ENCODE assay signal across 8 cellular contexts in the genomic region with DNA sequence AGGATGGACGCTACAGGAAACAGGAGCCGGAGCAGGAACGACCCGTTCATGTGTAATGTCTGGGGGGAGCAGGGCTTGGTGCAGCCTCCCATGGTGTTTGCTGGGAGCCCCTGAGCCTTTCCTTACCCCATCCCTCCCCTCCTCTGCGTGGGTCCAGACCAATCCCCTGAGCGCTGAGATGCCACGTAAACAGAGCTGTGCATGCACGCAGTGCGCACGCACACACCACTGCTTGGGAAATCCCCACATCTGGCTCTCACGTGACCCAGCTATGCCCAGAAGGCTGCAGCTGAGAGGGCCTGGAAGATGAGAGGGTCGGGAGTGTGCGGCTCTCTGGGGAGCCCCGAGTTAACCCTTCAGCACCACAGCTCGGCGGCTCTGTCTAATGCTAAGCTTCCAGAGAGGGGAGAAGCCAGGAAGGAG.
DNase-seq lines count a peak whose midpoint lies in the region; ATAC-seq lines count a peak whose summit lies in the region.

No MANE protein-coding gene starts in this region.

- peaks cover 21 to 22% (median 21%) of the 10 kb centered on the region in 3 donors for H3K4me1 Mint-ChIP-seq in IgD-negative memory B cell
- H3K4me1 Mint-ChIP-seq in activated CD8-positive, alpha-beta T cell treated with anti-CD3 and anti-CD28 coated beads, Interleukin-2, amount 10 ng/mL, durations not matched to agents 7 days and 5 days (ENCODE audit: low read depth), result peaks cover 13% of the 10 kb centered on the region
- H3K4me1 Mint-ChIP-seq in effector memory CD8-positive, alpha-beta T cell (ENCODE audit: low read depth in 2 of 2), result peaks cover 6 to 10% of the 10 kb centered on the region in 2 donors

- H3K4me2 ChIP-seq in BLaER1, result peak overlapping the region; percentile 91

- CTCF ChIA-PET in activated CD8-positive, alpha-beta T cell treated with anti-CD3 and anti-CD28 coated beads, Interleukin-2, amount 10 ng/mL, durations not matched to agents 7 days and 5 days (lab: Charles Lee), result interaction anchor here (0.9 to 1.8 kb wide), 6 partner anchors 9 to 85 kb away, joined by 3 to 10 read pairs (median 5); no protein-coding TSS in a partner anchor

- POLR2A ChIA-PET in activated CD8-positive, alpha-beta T cell treated with anti-CD3 and anti-CD28 coated beads, Interleukin-2, amount 10 ng/mL, durations not matched to agents 7 days and 5 days (lab: Charles Lee), result interaction anchor here (0.5 to 1.5 kb wide), 6 partner anchors 8 to 179 kb away, joined by 3 to 5 read pairs (median 3); no protein-coding TSS in a partner anchor

- H3K27me3 ChIP-seq in BLaER1, result no peaks in the 10 kb centered on the region

- peak overlapping the region; percentile 64 for H3K4me3 ChIP-seq in BLaER1

- H3K27ac ChIP-seq in BLaER1, result peak overlapping the region; percentile 82

- H3K36me3 Mint-ChIP-seq in IgD-negative memory B cell, result peaks cover 2% of the 10 kb centered on the region
- no peaks in the 10 kb centered on the region for H3K36me3 Mint-ChIP-seq in activated CD8-positive, alpha-beta T cell treated with anti-CD3 and anti-CD28 coated beads, Interleukin-2, amount 10 ng/mL, durations not matched to agents 7 days and 5 days (ENCODE audit: low read depth)
- no peaks in the 10 kb centered on the region for H3K36me3 Mint-ChIP-seq in effector memory CD8-positive, alpha-beta T cell (ENCODE audit: insufficient read depth)

- peak overlapping the region; percentile 63 to 95 (median 82) for H3K4me3 Mint-ChIP-seq in IgD-negative memory B cell
- H3K4me3 Mint-ChIP-seq in activated CD8-positive, alpha-beta T cell treated with anti-CD3 and anti-CD28 coated beads, Interleukin-2, amount 10 ng/mL, durations not matched to agents 7 days and 5 days, result peak overlapping the region; percentile 75
- peak overlapping the region; percentile 72 for H3K4me3 Mint-ChIP-seq in effector memory CD8-positive, alpha-beta T cell

- H3K4me1 ChIP-seq in BLaER1, result peaks cover 88% of the 10 kb centered on the region

- peak overlapping the region; percentile 96 to 99 (median 98) for H3K27ac Mint-ChIP-seq in IgD-negative memory B cell
- H3K27ac Mint-ChIP-seq in activated CD8-positive, alpha-beta T cell treated with anti-CD3 and anti-CD28 coated beads, Interleukin-2, amount 10 ng/mL, durations not matched to agents 7 days and 5 days, result peak overlapping the region; percentile 88
- peak overlapping the region; percentile 77 to 89 for H3K27ac Mint-ChIP-seq in effector memory CD8-positive, alpha-beta T cell

- peak; percentile 85 for ATAC-seq in GM19463 (IDR thresholded peaks at IDR 0.05; ENCODE audit: unreplicated experiment)
- ATAC-seq in activated CD8-positive, alpha-beta T cell treated with anti-CD3 and anti-CD28 coated beads, Interleukin-2, amount 10 ng/mL, durations not matched to agents 7 days and 5 days, result peak; percentile 97
- ATAC-seq in effector memory CD8-positive, alpha-beta T cell (replicated peaks), result peak; percentile 97

- H3K9me3 ChIP-seq in BLaER1, result no peaks in the 10 kb centered on the region

- H3K27me3 Mint-ChIP-seq in IgD-negative memory B cell, result no peaks in the 10 kb centered on the region
- H3K27me3 Mint-ChIP-seq in activated CD8-positive, alpha-beta T cell treated with anti-CD3 and anti-CD28 coated beads, Interleukin-2, amount 10 ng/mL, durations not matched to agents 7 days and 5 days (ENCODE audit: low read depth), result no peaks in the 10 kb centered on the region
- H3K27me3 Mint-ChIP-seq in effector memory CD8-positive, alpha-beta T cell, result no peaks in the 10 kb centered on the region

- peaks cover 27% of the 10 kb centered on the region; the same call in 1 of the 2 replicates for H3K36me3 ChIP-seq in BLaER1

- peak; percentile 85 for DNase-seq in activated CD8-positive, alpha-beta T cell treated with anti-CD3 and anti-CD28 coated beads, Interleukin-2, amount 10 ng/mL, durations not matched to agents 7 days and 5 days
- peak; percentile 68 to 73 (median 73) for DNase-seq in effector memory CD8-positive, alpha-beta T cell
- peak; percentile 87 for DNase-seq in mucosa of gallbladder (ENCODE audit: low spot score)
- peak; percentile 65 for DNase-seq in stimulated activated CD8-positive, alpha-beta memory T cell treated with anti-CD3 and anti-CD28 coated beads, Interleukin-4, amount 100 ng/mL, for 24 hours (ENCODE audit: low read depth)
- no peak for DNase-seq in NCI-H1048 (lab: John Stamatoyannopoulos, UW)

- no peaks in the 10 kb centered on the region for H3K9me3 Mint-ChIP-seq in IgD-negative memory B cell
- H3K9me3 Mint-ChIP-seq in activated CD8-positive, alpha-beta T cell treated with anti-CD3 and anti-CD28 coated beads, Interleukin-2, amount 10 ng/mL, durations not matched to agents 7 days and 5 days (ENCODE audit: insufficient read depth), result no peaks in the 10 kb centered on the region
- H3K9me3 Mint-ChIP-seq in effector memory CD8-positive, alpha-beta T cell, result no peaks in the 10 kb centered on the region

- H4K20me1 ChIP-seq in BLaER1, result peaks cover 16% of the 10 kb centered on the region; the same call in 1 of the 2 replicates

- peak overlapping the region; percentile 70 for H3K9ac ChIP-seq in BLaER1
